Comparison of ENCODE assay signal across 14 cellular contexts in the genomic region with DNA sequence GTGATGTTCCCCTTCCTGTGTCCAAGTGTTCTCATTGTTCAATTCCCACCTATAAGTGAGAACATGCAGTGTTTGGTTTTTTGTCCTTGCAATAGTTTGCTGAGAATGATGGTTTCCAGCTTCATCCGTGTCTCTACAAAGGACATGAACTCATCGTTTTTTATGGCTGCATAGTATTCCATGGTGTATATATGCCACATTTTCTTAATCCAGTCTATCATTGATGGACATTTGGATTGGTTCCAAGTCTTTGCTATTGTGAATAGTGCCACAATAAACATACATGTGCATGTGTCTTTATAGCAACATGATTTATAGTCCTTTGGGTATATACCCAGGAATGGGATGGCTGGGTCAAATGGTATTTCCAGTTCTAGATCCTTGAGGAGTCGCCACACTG. TPM values are rescaled to one million over a fixed set of nuclear protein-coding genes. Genes with fewer than 3 reads are reported as not detected.
"Had no signal": no experiment of that assay in that cellular context is flagged by ENCODE, and none has a peak within 500 bp of the region (broad histone marks: within the 10 kb centered on the region; RNA-seq: fewer than 3 reads in every experiment).

No MANE protein-coding gene starts in this region.

RNA-seq across cellular contexts. Expression of gene OR4D9, which starts 32.4 kb away (rescaled TPM):
- total RNA-seq: activated B cell treated with CpG ODN at 0.5 μM for 24 hours; activated CD4-positive, alpha-beta memory T cell treated with anti-CD3 and anti-CD28 coated beads for 36 hours; activated CD4-positive, alpha-beta memory T cell treated with anti-CD3 and anti-CD28 coated beads, Interleukin-2, amount 10 ng/mL, durations not matched to agents 7 days and 5 days; activated CD4-positive, alpha-beta T cell treated with anti-CD3 and anti-CD28 coated beads for 36 hours; activated CD4-positive, alpha-beta T cell treated with anti-CD3 and anti-CD28 coated beads, Interleukin-2, amount 10 ng/mL, durations not matched to agents 24 days and 14 days; activated CD4-positive, alpha-beta T cell treated with anti-CD3 and anti-CD28 coated beads, Interleukin-2, amount 10 ng/mL, durations not matched to agents 7 days and 5 days; activated CD8-positive, alpha-beta memory T cell treated with anti-CD3 and anti-CD28 coated beads for 36 hours; activated CD8-positive, alpha-beta memory T cell treated with anti-CD3 and anti-CD28 coated beads, Interleukin-2, amount 10 ng/mL, durations not matched to agents 7 days and 5 days; activated CD8-positive, alpha-beta T cell treated with anti-CD3 and anti-CD28 coated beads for 36 hours; activated CD8-positive, alpha-beta T cell treated with anti-CD3 and anti-CD28 coated beads, Interleukin-2, amount 10 ng/mL, durations not matched to agents 7 days and 5 days; T-helper 1 cell treated with Interleukin-12 subunit alpha and Interleukin-12 subunit beta and Interleukin-4 antibody, amounts not matched to agents 30 ng/mL and 1 ng/mL, for 36 hours; T-helper 17 cell; T-helper 2 cell treated with Interferon-gamma antibody and Interleukin-4, amounts not matched to agents 100 ng/mL and 5 ng/mL, for 36 hours; WTC11 had no signal

RNA-seq across cellular contexts. Expression of gene OR4D11, which starts 40.3 kb away (rescaled TPM):
- total RNA-seq: activated B cell treated with CpG ODN at 0.5 μM for 24 hours; activated CD4-positive, alpha-beta memory T cell treated with anti-CD3 and anti-CD28 coated beads for 36 hours; activated CD4-positive, alpha-beta memory T cell treated with anti-CD3 and anti-CD28 coated beads, Interleukin-2, amount 10 ng/mL, durations not matched to agents 7 days and 5 days; activated CD4-positive, alpha-beta T cell treated with anti-CD3 and anti-CD28 coated beads for 36 hours; activated CD4-positive, alpha-beta T cell treated with anti-CD3 and anti-CD28 coated beads, Interleukin-2, amount 10 ng/mL, durations not matched to agents 24 days and 14 days; activated CD4-positive, alpha-beta T cell treated with anti-CD3 and anti-CD28 coated beads, Interleukin-2, amount 10 ng/mL, durations not matched to agents 7 days and 5 days; activated CD8-positive, alpha-beta memory T cell treated with anti-CD3 and anti-CD28 coated beads for 36 hours; activated CD8-positive, alpha-beta memory T cell treated with anti-CD3 and anti-CD28 coated beads, Interleukin-2, amount 10 ng/mL, durations not matched to agents 7 days and 5 days; activated CD8-positive, alpha-beta T cell treated with anti-CD3 and anti-CD28 coated beads for 36 hours; activated CD8-positive, alpha-beta T cell treated with anti-CD3 and anti-CD28 coated beads, Interleukin-2, amount 10 ng/mL, durations not matched to agents 7 days and 5 days; T-helper 1 cell treated with Interleukin-12 subunit alpha and Interleukin-12 subunit beta and Interleukin-4 antibody, amounts not matched to agents 30 ng/mL and 1 ng/mL, for 36 hours; T-helper 17 cell; T-helper 2 cell treated with Interferon-gamma antibody and Interleukin-4, amounts not matched to agents 100 ng/mL and 5 ng/mL, for 36 hours; WTC11 had no signal
